8 cellular contexts compared by ENCODE assay signal in the genomic region with DNA sequence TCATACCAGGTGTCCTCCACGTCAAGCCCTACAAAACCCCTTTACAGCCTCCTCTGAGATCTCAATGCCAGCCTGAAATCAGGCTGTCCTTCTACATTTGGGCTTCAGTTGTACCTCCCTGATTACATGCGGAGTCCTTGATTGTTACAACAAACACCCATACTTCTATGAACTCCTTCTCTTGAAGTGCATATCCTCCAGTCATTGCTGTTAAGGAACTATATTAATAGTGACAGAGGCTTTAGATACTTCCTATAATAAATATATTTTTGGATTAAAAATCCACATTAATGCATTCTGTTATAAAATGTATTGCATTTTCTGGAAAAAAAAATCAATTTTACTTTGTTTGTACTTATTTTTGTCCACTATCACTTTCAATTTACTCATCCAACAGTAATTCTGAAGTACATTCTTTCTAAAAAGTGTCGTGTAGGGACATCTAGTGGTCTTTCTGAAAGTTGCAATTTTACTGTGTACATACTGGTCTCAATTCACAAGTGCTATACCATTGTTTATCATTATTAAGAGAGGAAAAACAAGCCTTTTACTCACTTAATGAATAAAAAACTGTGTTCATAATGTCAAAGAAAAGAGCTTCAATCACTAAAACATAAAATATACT.
DNase-seq lines count a peak whose midpoint lies in the region; ATAC-seq, FAIRE-seq and TF ChIP-seq lines count a peak whose summit lies in the region.

No MANE protein-coding gene starts in this region.

- ATAC-seq in GM19351 (IDR thresholded peaks at IDR 0.05; ENCODE audit: unreplicated experiment) (peak; percentile 97), HG03196 (IDR thresholded peaks at IDR 0.05; ENCODE audit: unreplicated experiment) (peak; percentile 97), GM12878 (peak; percentile 98), upper lobe of left lung (ENCODE audit: low FRiP score in 2 of 2) (peak in 1 of 2 donors; percentile 80)

- H3K9me1 ChIP-seq in keratinocyte (ENCODE audit: control insufficient read depth, extremely low read depth, insufficient read depth, low read length): no peaks in the 10 kb centered on the region

- dilution Hi-C loops in keratinocyte (cut with MboI; ENCODE audit: extremely low pct_ligation_motif_present, low sequenced_read_pairs): no loop called here

- no peaks in the 10 kb centered on the region for H3K9me3 ChIP-seq in GM12878 (replicated peaks; ENCODE audit: control insufficient read depth, insufficient read depth, low read length)
- no peaks in the 10 kb centered on the region for H3K9me3 ChIP-seq in keratinocyte (ENCODE audit: control insufficient read depth, low read depth, low read length)
- no peaks in the 10 kb centered on the region for H3K9me3 ChIP-seq in upper lobe of left lung

- H3K9ac ChIP-seq in GM12878 (ENCODE audit: control insufficient read depth, insufficient read depth, low read length) (no peak overlapping the region; the same call in 1 of the 2 replicates), keratinocyte (ENCODE audit: control insufficient read depth, extremely low read depth, insufficient read depth, low read length) (no peak overlapping the region)

- DNase-seq in DMS114 treated with DMSO at 0.1 percent for 48 hours (lab: John Stamatoyannopoulos, UW; ENCODE audit: unreplicated experiment) (peak; percentile 50), NCI-H2196 treated with DMSO at 0.1 percent for 48 hours (lab: John Stamatoyannopoulos, UW; ENCODE audit: unreplicated experiment) (peak; percentile 57), GM12878 (ENCODE audit: low read depth, low spot score) (peak; percentile 11), keratinocyte (ENCODE audit: low read depth, low spot score) (peak; percentile 5), upper lobe of left lung (no peak)
- no peak for DNase-seq in activated CD4-positive, alpha-beta memory T cell treated with anti-CD3 and anti-CD28 coated beads for 36 hours

- RAD21 ChIA-PET in GM12878 (lab: Charles Lee; ENCODE audit: unreplicated experiment): interaction anchor here (1.1 to 1.2 kb wide), 2 partner anchors 95 kb away, joined by 6 read pairs; no protein-coding TSS in a partner anchor

- H3K36me3 Mint-ChIP-seq in activated CD4-positive, alpha-beta memory T cell treated with anti-CD3 and anti-CD28 coated beads for 36 hours: no peaks in the 10 kb centered on the region

- H3K4me3 Mint-ChIP-seq in activated CD4-positive, alpha-beta memory T cell treated with anti-CD3 and anti-CD28 coated beads for 36 hours: no peak overlapping the region

- H3K4me1 ChIP-seq in GM12878 (ENCODE audit: control insufficient read depth, insufficient read depth, low read length) (no peaks in the 10 kb centered on the region), keratinocyte (ENCODE audit: control insufficient read depth, extremely low read depth, insufficient read depth, low read length) (no peaks in the 10 kb centered on the region), upper lobe of left lung (no peaks in the 10 kb centered on the region)

- H3K27ac ChIP-seq in GM12878 (ENCODE audit: control insufficient read depth, insufficient read depth): no peak overlapping the region
- H3K27ac ChIP-seq in keratinocyte (ENCODE audit: control insufficient read depth, insufficient read depth, low read length): no peak overlapping the region
- no peak overlapping the region for H3K27ac ChIP-seq in upper lobe of left lung

- no peak overlapping the region for H3K4me3 ChIP-seq in GM12878
- H3K4me3 ChIP-seq in keratinocyte (ENCODE audit: control insufficient read depth in 2 of 3, extremely low read depth in 1 of 3, insufficient read depth in 2 of 3, low read depth in 1 of 3, low read length in 3 of 3): no peak overlapping the region
- no peak overlapping the region for H3K4me3 ChIP-seq in upper lobe of left lung

- TF ChIP-seq POLR2A in GM12878 (IDR thresholded peaks at IDR 0.05; ENCODE audit: low read depth, low read length): no peak
- no peak for TF ChIP-seq POLR2A in upper lobe of left lung (IDR thresholded peaks at IDR 0.05)

- H3K4me2 ChIP-seq in GM12878 (ENCODE audit: control insufficient read depth, insufficient read depth): no peak overlapping the region
- H3K4me2 ChIP-seq in keratinocyte (ENCODE audit: control insufficient read depth, extremely low read depth, insufficient read depth, low read depth, low read length): no peak overlapping the region

- in situ Hi-C loops in GM12878 (cut with MboI): loop anchor here (5.0 to 25.0 kb wide), 2 partner anchors 93 to 1537 kb away; no protein-coding TSS in a partner anchor

- TF ChIP-seq CTCF in GM12878 (IDR thresholded peaks at IDR 0.05 in 2 of 3, conservative IDR thresholded peaks at IDR 0.05 in 1 of 3; ENCODE audit: control insufficient read depth in 2 of 3, extremely low read depth in 1 of 3, insufficient read depth in 1 of 3, low read depth in 3 of 3, low read length in 3 of 3): peak; percentile 50 to 67 (median 62); a peak in 5 of 6 replicates
- peak in 2 of 3 experiments; percentile 21 to 46 for TF ChIP-seq CTCF in keratinocyte (optimal IDR thresholded peaks at IDR 0.05 in 1 of 3, IDR thresholded peaks at IDR 0.05 in 1 of 3, conservative IDR thresholded peaks at IDR 0.05 in 1 of 3; ENCODE audit: extremely low read depth in 1 of 3, insufficient read depth in 2 of 3, low read length in 3 of 3)
- TF ChIP-seq CTCF in upper lobe of left lung (IDR thresholded peaks at IDR 0.05): peak in 5 of 6 experiments; percentile 35 to 66 (median 46)

- H3K79me2 ChIP-seq in GM12878 (ENCODE audit: control insufficient read depth, insufficient read depth, low read length) (no peaks in the 10 kb centered on the region), keratinocyte (ENCODE audit: control insufficient read depth, insufficient read depth, low read length) (no peaks in the 10 kb centered on the region)

- H3K27ac Mint-ChIP-seq in activated CD4-positive, alpha-beta memory T cell treated with anti-CD3 and anti-CD28 coated beads for 36 hours: no peak overlapping the region

- POLR2A ChIA-PET in GM12878 (lab: Charles Lee): no interaction called here
- POLR2A ChIA-PET in activated CD4-positive, alpha-beta memory T cell treated with anti-CD3 and anti-CD28 coated beads for 36 hours (lab: Charles Lee): no interaction called here

- intact Hi-C loops in GM12878 (cut with micrococcal nuclease; ENCODE audit: unreplicated experiment): loop anchor here (1.0 to 5.0 kb wide), 3 partner anchors 96 to 653 kb away; no protein-coding TSS in a partner anchor
- intact Hi-C loops in activated CD4-positive, alpha-beta memory T cell treated with anti-CD3 and anti-CD28 coated beads for 36 hours (cut with micrococcal nuclease): loop anchor here (1.0 kb wide), 1 partner anchor 96 kb away; no protein-coding TSS in a partner anchor

- peak; percentile 93 for FAIRE-seq in GM12878 (lab: Jason Lieb, UNC)
- FAIRE-seq in keratinocyte (lab: Jason Lieb, UNC): no peak

- no peaks in the 10 kb centered on the region for H4K20me1 ChIP-seq in GM12878 (ENCODE audit: control insufficient read depth, insufficient read depth)
- H4K20me1 ChIP-seq in keratinocyte (ENCODE audit: control insufficient read depth, extremely low read depth, insufficient read depth, low read length): no peaks in the 10 kb centered on the region

- SMC1A ChIA-PET in GM12878 (lab: Charles Lee; ENCODE audit: uncharacterized antibody, unreplicated experiment): interaction anchor here (1.0 to 1.4 kb wide), 5 partner anchors 8 to 652 kb away, joined by 3 to 12 read pairs (median 3); no protein-coding TSS in a partner anchor

- H2AFZ ChIP-seq in GM12878 (ENCODE audit: control insufficient read depth, low read depth, low read length) (peak overlapping the region; percentile 58), keratinocyte (ENCODE audit: control insufficient read depth, low read length) (no peak overlapping the region)

- no peaks in the 10 kb centered on the region for H3K4me1 Mint-ChIP-seq in activated CD4-positive, alpha-beta memory T cell treated with anti-CD3 and anti-CD28 coated beads for 36 hours (ENCODE audit: low read depth)

- CTCF ChIA-PET in GM12878 (lab: Yijun Ruan, JAX): interaction anchor here (1.0 to 3.4 kb wide), 6 partner anchors 27 to 97 kb away, joined by 3 to 36 read pairs (median 4); no protein-coding TSS in a partner anchor
- CTCF ChIA-PET in activated CD4-positive, alpha-beta memory T cell treated with anti-CD3 and anti-CD28 coated beads for 36 hours (lab: Charles Lee): interaction anchor here (0.7 to 3.2 kb wide), 6 partner anchors 34 to 219 kb away, joined by 3 to 30 read pairs (median 4); no protein-coding TSS in a partner anchor

- no peak for TF ChIP-seq EP300 in GM12878 (IDR thresholded peaks at IDR 0.05; ENCODE audit: borderline replicate concordance in 1 of 2, control insufficient read depth in 1 of 2, low read depth in 2 of 2, low read length in 2 of 2)
- TF ChIP-seq EP300 in upper lobe of left lung (IDR thresholded peaks at IDR 0.05): no peak

- H3K9me3 Mint-ChIP-seq in activated CD4-positive, alpha-beta memory T cell treated with anti-CD3 and anti-CD28 coated beads for 36 hours: no peaks in the 10 kb centered on the region

- TF ChIP-seq RAD21 in GM12878 (IDR thresholded peaks at IDR 0.05; ENCODE audit: insufficient read depth, low read depth, low read length): peak; percentile 66

- 2% methylated on average over 3 of the region's 3 CpGs for WGBS in GM12878 (ENCODE audit: insufficient coverage, insufficient replicate concordance, low lambda C conversion rate, missing lambda C conversion rate)
- whole genome bisulfite sequencing in upper lobe of left lung, 2 donors: 40 to 42% methylated on average over 3 of the region's 3 CpGs

- H3K36me3 ChIP-seq in GM12878 (ENCODE audit: control insufficient read depth in 2 of 2, insufficient read depth in 2 of 2, low read length in 1 of 2) (no peaks in the 10 kb centered on the region), keratinocyte (ENCODE audit: control insufficient read depth in 2 of 2, extremely low read depth in 1 of 2, insufficient read depth in 2 of 2, low read length in 2 of 2) (no peaks in the 10 kb centered on the region), upper lobe of left lung (no peaks in the 10 kb centered on the region)

- H3K27me3 Mint-ChIP-seq in activated CD4-positive, alpha-beta memory T cell treated with anti-CD3 and anti-CD28 coated beads for 36 hours: peaks cover 2% of the 10 kb centered on the region

- BruUV-seq in GM12878 (replicated peaks; lab: Mats Ljungman, UMichigan): no TSS peak

- no peaks in the 10 kb centered on the region for H3K27me3 ChIP-seq in GM12878 (replicated peaks in 1 of 2; ENCODE audit: control insufficient read depth in 2 of 2, insufficient read depth in 2 of 2, low read length in 1 of 2)
- no peaks in the 10 kb centered on the region for H3K27me3 ChIP-seq in keratinocyte (ENCODE audit: control insufficient read depth, extremely low read depth, insufficient read depth, low read length)
- H3K27me3 ChIP-seq in upper lobe of left lung: no peaks in the 10 kb centered on the region

TF ChIP-seq in GM12878, 131 proteins besides CTCF, POLR2A, EP300 and RAD21:
- TF ChIP-seq NFYA (IDR thresholded peaks at IDR 0.05; ENCODE audit: borderline replicate concordance, low read depth, low read length): no peak
- TF ChIP-seq SMC3 (IDR thresholded peaks at IDR 0.05; ENCODE audit: borderline replicate concordance, low read length): peak; percentile 37; the same call in 1 of the 2 replicates

Comparison
In these comparisons a context has a peak if more than half of its experiments do, and no peak if none do; other contexts are left out.
1. DNase-seq: peak in DMS114 treated with DMSO at 0.1 percent for 48 hours (single experiment), NCI-H2196 treated with DMSO at 0.1 percent for 48 hours (single experiment), GM12878 (single experiment) and keratinocyte (single experiment); none in upper lobe of left lung (0 of 2) and activated CD4-positive, alpha-beta memory T cell treated with anti-CD3 and anti-CD28 coated beads for 36 hours (single experiment).
2. Peak in every context shown above with its lines, with median percentiles within 50 percentile points of each other: CTCF ChIP-seq.